11 cellular contexts compared by ENCODE assay signal in genomic region chr9:70979971-70980370, GRCh38.
"Had no signal": no experiment of that assay in that cellular context is flagged by ENCODE, and none has a peak within 500 bp of the region (broad histone marks: within the 10 kb centered on the region; RNA-seq: fewer than 3 reads in every experiment).

No MANE protein-coding gene starts in this region.

- H3K27ac ChIP-seq: adrenal gland, epithelial cell of prostate, tibial artery had no signal

- H3K27me3 ChIP-seq: adrenal gland, tibial artery had no signal

- ATAC-seq: left colon, natural killer cell had no signal

- H3K36me3 ChIP-seq: adrenal gland, tibial artery had no signal

- H3K4me1 ChIP-seq: adrenal gland, tibial artery had no signal

- DNase-seq: activated CD4-positive, alpha-beta T cell treated with anti-CD3 and anti-CD28 coated beads, Interleukin-2, amount 50 U/mL, for 4 hours; activated gamma-delta T cell; adrenal gland; immature natural killer cell; left colon; natural killer cell; stimulated activated naive CD4-positive, alpha-beta T cell treated with Interleukin-2 at 50 U/mL for 16 hours; substantia nigra; tibial artery had no signal

- H3K9me3 ChIP-seq: adrenal gland, tibial artery had no signal

- H3K4me3 ChIP-seq: adrenal gland, lung, tibial artery had no signal
